ENCODE assay signal across 14 cellular contexts in the genomic region with DNA sequence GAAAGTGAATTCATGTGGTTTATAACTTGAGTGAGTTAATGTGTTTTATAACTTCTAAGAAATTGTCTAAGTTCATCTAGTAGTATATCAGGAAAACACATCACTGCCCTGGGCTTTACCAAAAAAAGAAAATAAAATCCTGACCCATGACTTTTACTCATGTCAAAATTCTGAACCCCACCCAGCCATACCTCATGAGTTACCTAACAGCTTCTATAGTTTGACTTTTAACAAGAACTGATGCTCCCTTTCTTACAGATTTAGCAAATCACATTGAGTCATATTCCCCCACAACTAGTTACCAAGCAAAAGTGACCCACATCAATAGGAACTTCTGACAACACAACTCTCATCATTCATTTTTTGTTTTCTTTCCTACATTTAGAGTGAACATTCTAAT. TPM values are rescaled to one million over a fixed set of nuclear protein-coding genes. Genes with fewer than 3 reads are reported as not detected.
A peak's percentile ranks its signal among the peaks of the same experiment; 100 is the strongest.
DNase-seq lines count a peak whose midpoint lies in the region; ATAC-seq and TF ChIP-seq lines count a peak whose summit lies in the region.
"Had no signal": no experiment of that assay in that cellular context is flagged by ENCODE, and none has a peak within 500 bp of the region (broad histone marks: within the 10 kb centered on the region; RNA-seq: fewer than 3 reads in every experiment).

No MANE protein-coding gene starts in this region.

- TF ChIP-seq RAD21 in IMR-90 (IDR thresholded peaks at IDR 0.05; ENCODE audit: low read length) = no peak

- in situ Hi-C loops in IMR-90 (cut with MboI; ENCODE audit: low sequenced_read_pairs) = no loop called here
- in situ Hi-C loops in KBM-7 (cut with MboI; ENCODE audit: low pct_unique_long_range_greater_than_20kb, low sequenced_read_pairs) = no loop called here

- H3K27ac ChIP-seq in IMR-90 (ENCODE audit: insufficient read depth, low read length) = no peak overlapping the region
- peak overlapping the region; percentile 84 for H3K27ac ChIP-seq in SK-N-MC
- no peak overlapping the region for H3K27ac ChIP-seq in parathyroid adenoma
- no peak overlapping the region for H3K27ac ChIP-seq in Karpas-422 (ENCODE audit: low read length)
- H3K27ac ChIP-seq: C4-2B had no signal

- H3K9me1 ChIP-seq in IMR-90 (ENCODE audit: insufficient read depth, low read length) = no peaks in the 10 kb centered on the region

- H3K4me2 ChIP-seq in IMR-90 (ENCODE audit: low read depth, low read length) (no peak overlapping the region), parathyroid adenoma (ENCODE audit: low read length) (peak overlapping the region; percentile 29), Karpas-422 (ENCODE audit: low read depth, low read length, poor library complexity, severe bottlenecking) (no peak overlapping the region)

- H3K4me3 Mint-ChIP-seq in activated CD8-positive, alpha-beta memory T cell treated with anti-CD3 and anti-CD28 coated beads, Interleukin-2, amount 10 ng/mL, durations not matched to agents 7 days and 5 days = no peak overlapping the region
- H3K4me3 Mint-ChIP-seq: CD4-positive, alpha-beta T cell had no signal

- CTCF ChIA-PET in IMR-90 (lab: Yijun Ruan, JAX) = no interaction called here
- CTCF ChIA-PET in activated CD8-positive, alpha-beta memory T cell treated with anti-CD3 and anti-CD28 coated beads, Interleukin-2, amount 10 ng/mL, durations not matched to agents 7 days and 5 days (lab: Charles Lee) = no interaction called here

- H3K56ac ChIP-seq in IMR-90 (ENCODE audit: extremely low read depth, insufficient read depth, low read length) = no peak overlapping the region

- H3K36me3 Mint-ChIP-seq in activated CD8-positive, alpha-beta memory T cell treated with anti-CD3 and anti-CD28 coated beads, Interleukin-2, amount 10 ng/mL, durations not matched to agents 7 days and 5 days = no peaks in the 10 kb centered on the region

- H3K79me1 ChIP-seq in IMR-90 (ENCODE audit: low read depth in 1 of 2, low read length in 2 of 2) = no peaks in the 10 kb centered on the region

- no peak for TF ChIP-seq CTCF in IMR-90 (conservative IDR thresholded peaks at IDR 0.05; ENCODE audit: low read depth, low read length)
- TF ChIP-seq CTCF in parathyroid adenoma (IDR thresholded peaks at IDR 0.05) = no peak

- no peak overlapping the region for H2AK5ac ChIP-seq in IMR-90 (ENCODE audit: low read depth, low read length)

- no peaks in the 10 kb centered on the region for H3K9me3 ChIP-seq in IMR-90 (ENCODE audit: control insufficient read depth, insufficient read depth, low read length)
- H3K9me3 ChIP-seq in SK-N-MC (ENCODE audit: low read depth, low read length) = no peaks in the 10 kb centered on the region
- H3K9me3 ChIP-seq in parathyroid adenoma (ENCODE audit: control insufficient read depth, low read length) = no peaks in the 10 kb centered on the region
- no peaks in the 10 kb centered on the region for H3K9me3 ChIP-seq in Karpas-422 (ENCODE audit: low read length)
- H3K9me3 ChIP-seq: BE2C, Caco-2 had no signal

- H4K5ac ChIP-seq in IMR-90 (ENCODE audit: low read depth, low read length) = no peak overlapping the region

- H2BK5ac ChIP-seq in IMR-90 (ENCODE audit: low read depth, low read length, poor library complexity, severe bottlenecking) = no peak overlapping the region

- no peak overlapping the region for H4K8ac ChIP-seq in IMR-90 (ENCODE audit: low read depth in 2 of 2, low read length in 2 of 2)

- H4K91ac ChIP-seq in IMR-90 (ENCODE audit: insufficient read depth, low read depth, low read length) = no peak overlapping the region

- no peak overlapping the region; the same call in 1 of the 2 replicates for H3K18ac ChIP-seq in IMR-90 (ENCODE audit: low read depth, low read length)

- POLR2A ChIA-PET in IMR-90 (lab: Charles Lee; ENCODE audit: unreplicated experiment) = no interaction called here

- no peaks in the 10 kb centered on the region for H3K27me3 Mint-ChIP-seq in activated CD8-positive, alpha-beta memory T cell treated with anti-CD3 and anti-CD28 coated beads, Interleukin-2, amount 10 ng/mL, durations not matched to agents 7 days and 5 days
- H3K27me3 Mint-ChIP-seq: CD4-positive, alpha-beta T cell had no signal

- H3K9me3 Mint-ChIP-seq in activated CD8-positive, alpha-beta memory T cell treated with anti-CD3 and anti-CD28 coated beads, Interleukin-2, amount 10 ng/mL, durations not matched to agents 7 days and 5 days (ENCODE audit: low read depth) = peaks cover 3% of the 10 kb centered on the region
- H3K9me3 Mint-ChIP-seq: CD4-positive, alpha-beta T cell had no signal

- no TSS peak for BruUV-seq in IMR-90 (replicated peaks; lab: Mats Ljungman, UMichigan)

- H2BK120ac ChIP-seq in IMR-90 (ENCODE audit: low read depth, low read length) = peak overlapping the region; percentile 14; the same call in 1 of the 2 replicates

- dilution Hi-C loops in IMR-90 (cut with HindIII; ENCODE audit: low sequenced_read_pairs, unreplicated experiment) = no loop called here

- H3K9me2 ChIP-seq in Karpas-422 (replicated peaks; ENCODE audit: insufficient read depth, low read length) = no peaks in the 10 kb centered on the region

- H3K4me1 ChIP-seq in IMR-90 (ENCODE audit: control insufficient read depth, insufficient read depth, low read length) = peaks cover 2% of the 10 kb centered on the region; the same call in 1 of the 2 replicates
- H3K4me1 ChIP-seq in parathyroid adenoma = peaks cover 7% of the 10 kb centered on the region
- no peaks in the 10 kb centered on the region for H3K4me1 ChIP-seq in Karpas-422 (ENCODE audit: low read length)

- no peak overlapping the region for H3K14ac ChIP-seq in IMR-90 (replicated peaks; ENCODE audit: low read depth, low read length)

- peak overlapping the region; percentile 13; the same call in 1 of the 2 replicates for H2BK20ac ChIP-seq in IMR-90 (ENCODE audit: low read depth, low read length)

- no peak for ATAC-seq in IMR-90 (ENCODE audit: low read depth)
- no peak for ATAC-seq in activated CD8-positive, alpha-beta memory T cell treated with anti-CD3 and anti-CD28 coated beads, Interleukin-2, amount 10 ng/mL, durations not matched to agents 7 days and 5 days
- ATAC-seq: HepG2 had no signal

- H2BK15ac ChIP-seq in IMR-90 (ENCODE audit: low read depth, low read length) = no peak overlapping the region

- no peak overlapping the region for H3K4ac ChIP-seq in IMR-90 (ENCODE audit: low read depth, low read length)

- H3K4me3 ChIP-seq in IMR-90 (ENCODE audit: insufficient read depth, low read depth, low read length) = no peak overlapping the region
- no peak overlapping the region for H3K4me3 ChIP-seq in SK-N-MC
- peak overlapping the region; percentile 4 for H3K4me3 ChIP-seq in parathyroid adenoma (ENCODE audit: low read depth, low read length)
- H3K4me3 ChIP-seq in Karpas-422 (ENCODE audit: low read length) = no peak overlapping the region

- H2AFZ ChIP-seq in IMR-90 (replicated peaks; ENCODE audit: low read length, poor library complexity) = no peak overlapping the region
- H2AFZ ChIP-seq in parathyroid adenoma = no peak overlapping the region
- no peak overlapping the region for H2AFZ ChIP-seq in Karpas-422 (ENCODE audit: low read length)

- no peak overlapping the region for H3K27ac Mint-ChIP-seq in activated CD8-positive, alpha-beta memory T cell treated with anti-CD3 and anti-CD28 coated beads, Interleukin-2, amount 10 ng/mL, durations not matched to agents 7 days and 5 days
- H3K27ac Mint-ChIP-seq: CD4-positive, alpha-beta T cell had no signal

- H3K4me1 Mint-ChIP-seq in activated CD8-positive, alpha-beta memory T cell treated with anti-CD3 and anti-CD28 coated beads, Interleukin-2, amount 10 ng/mL, durations not matched to agents 7 days and 5 days = no peaks in the 10 kb centered on the region

- H3K27me3 ChIP-seq in IMR-90 (ENCODE audit: control insufficient read depth, insufficient read depth, low read length) (no peaks in the 10 kb centered on the region), parathyroid adenoma (ENCODE audit: control insufficient read depth, insufficient read depth, low read length) (no peaks in the 10 kb centered on the region), Karpas-422 (ENCODE audit: low read length) (no peaks in the 10 kb centered on the region)
- H3K27me3 ChIP-seq: BE2C had no signal

- DNase-seq in IMR-90 = no peak
- DNase-seq in SK-N-MC (ENCODE audit: low read depth, low spot score) = no peak
- no peak for DNase-seq in activated CD8-positive, alpha-beta memory T cell treated with anti-CD3 and anti-CD28 coated beads, Interleukin-2, amount 10 ng/mL, durations not matched to agents 7 days and 5 days
- no peak for DNase-seq in KBM-7
- DNase-seq in Karpas-422 = no peak
- DNase-seq: ACHN; BE2C; Caco-2; CD4-positive, alpha-beta T cell; GOT3; H7 had no signal

- H3K79me2 ChIP-seq in parathyroid adenoma (no peaks in the 10 kb centered on the region), Karpas-422 (ENCODE audit: low read length) (no peaks in the 10 kb centered on the region)

- H3K36me3 ChIP-seq in IMR-90 (ENCODE audit: control insufficient read depth, insufficient read depth, low read length) (no peaks in the 10 kb centered on the region), SK-N-MC (ENCODE audit: insufficient read depth, low read length) (no peaks in the 10 kb centered on the region), parathyroid adenoma (ENCODE audit: control insufficient read depth, insufficient read depth, low read length) (no peaks in the 10 kb centered on the region), Karpas-422 (ENCODE audit: insufficient read depth, low read length) (no peaks in the 10 kb centered on the region)

- no peak overlapping the region for H2AK9ac ChIP-seq in IMR-90 (replicated peaks; ENCODE audit: low read depth, low read length, poor library complexity)

- intact Hi-C loops in IMR-90 (cut with micrococcal nuclease) = no loop called here

- no peak overlapping the region for H3K23ac ChIP-seq in IMR-90 (ENCODE audit: low read depth, low read length)

- no peak for TF ChIP-seq POLR2A in IMR-90 (IDR thresholded peaks at IDR 0.05; ENCODE audit: low read depth, low read length)

- no peak overlapping the region for H3K9ac ChIP-seq in IMR-90 (ENCODE audit: low read depth, low read length)
- H3K9ac ChIP-seq in SK-N-MC (ENCODE audit: insufficient read length) = no peak overlapping the region
- no peak overlapping the region for H3K9ac ChIP-seq in parathyroid adenoma
- no peak overlapping the region for H3K9ac ChIP-seq in Karpas-422 (ENCODE audit: low read length)

- no peaks in the 10 kb centered on the region for H4K20me1 ChIP-seq in IMR-90 (ENCODE audit: insufficient read depth, low read length)
- no peaks in the 10 kb centered on the region for H4K20me1 ChIP-seq in Karpas-422 (ENCODE audit: insufficient read depth, low read depth, low read length)

TF ChIP-seq in IMR-90, 13 proteins besides CTCF, POLR2A, EP300 and RAD21 (continues in another document):
- no peak for TF ChIP-seq NFE2L2 (IDR thresholded peaks at IDR 0.05; ENCODE audit: low read depth, low read length)

RNA-seq across cellular contexts. Expression of a gene that starts 57.3 kb away (rescaled TPM):
- total RNA-seq in IMR-90 (2012; rRNA removed) = 0.54 and 0.56 TPM in 2 replicates
- polyA plus RNA-seq in IMR-90 (2012; rRNA removed) = 0.16 and 0.17 TPM in 2 replicates
- 0.07 and 0.23 TPM in 2 replicates for polyA plus RNA-seq in IMR-90 (2012; cell fraction: cytosol; rRNA removed)
- polyA plus RNA-seq in IMR-90 (2012; cell fraction: nucleus; rRNA removed; ENCODE audit: low replicate concordance) = 0.05 and 0.49 TPM in 2 replicates
- total RNA-seq in activated CD8-positive, alpha-beta memory T cell treated with anti-CD3 and anti-CD28 coated beads, Interleukin-2, amount 10 ng/mL, durations not matched to agents 7 days and 5 days = not detected
- 0.15 TPM in 1 of 2 replicates, not detected in the other for total RNA-seq in Karpas-422 (2014; rRNA removed; shearing (Covaris generic); ENCODE audit: low replicate concordance)
- total RNA-seq: CD4-positive, alpha-beta T cell; HepG2 had no signal
- polyA plus RNA-seq: HepG2 had no signal
